Comparison of ENCODE assay signal across 21 cellular contexts in the genomic region with DNA sequence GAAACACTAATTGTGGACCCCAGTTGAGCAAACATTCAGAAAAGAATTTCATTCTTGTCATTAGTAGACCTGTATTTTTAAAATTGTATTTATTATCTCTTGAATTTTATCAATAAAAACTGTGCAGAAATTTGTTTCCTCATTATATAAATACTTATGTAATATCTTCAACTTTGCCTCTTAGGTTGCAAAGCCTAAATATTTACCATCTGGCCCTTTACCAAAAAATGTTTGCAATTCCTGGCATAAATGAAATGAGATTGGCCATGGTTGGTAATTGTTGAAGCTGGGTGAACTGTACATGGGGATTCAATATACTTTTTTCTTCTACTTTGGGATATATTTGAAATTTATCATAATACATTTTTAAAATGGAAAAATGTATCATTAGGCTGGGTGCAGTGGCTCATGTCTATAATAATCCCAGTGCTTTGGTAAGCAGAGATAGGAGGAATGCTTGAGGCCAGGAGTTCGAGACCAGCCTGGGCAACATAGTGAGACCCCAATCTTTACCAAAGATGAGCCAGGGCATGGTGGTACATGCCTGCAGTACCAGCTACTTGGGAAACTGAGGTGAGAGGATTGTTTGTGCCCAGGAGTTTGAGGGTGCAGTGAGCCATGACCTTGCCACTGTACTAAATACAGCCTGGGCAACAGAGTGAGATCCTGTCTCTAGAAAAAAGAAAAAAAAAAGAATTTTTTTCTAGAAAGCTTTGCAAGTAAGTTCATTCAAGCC.
"Had no signal": no experiment of that assay in that cellular context is flagged by ENCODE, and none has a peak within 500 bp of the region (broad histone marks: within the 10 kb centered on the region; RNA-seq: fewer than 3 reads in every experiment).

No MANE protein-coding gene starts in this region.

- H3K9me3 ChIP-seq: gastrocnemius medialis, left ventricle myocardium inferior, lower lobe of right lung, psoas muscle, spleen, thoracic aorta, tibial nerve, upper lobe of left lung had no signal

- H2AFZ ChIP-seq: hepatocyte had no signal

- H3K4me2 ChIP-seq: hepatocyte had no signal

- H3K27me3 ChIP-seq: dorsolateral prefrontal cortex, gastrocnemius medialis, hepatocyte, spleen, tibial nerve, upper lobe of left lung had no signal

- H3K27ac ChIP-seq: dorsolateral prefrontal cortex, gastrocnemius medialis, hepatocyte, left ventricle myocardium inferior, lower lobe of right lung, psoas muscle, skin epidermis, spleen, thoracic aorta, tibial nerve, upper lobe of left lung had no signal

- ATAC-seq: gastrocnemius medialis; left cardiac atrium; lower lobe of right lung; naive thymus-derived CD8-positive, alpha-beta T cell; psoas muscle; right cardiac atrium; stimulated activated naive B cell treated with anti-CD40 and anti-IgM and Interleukin-4, amounts not matched to agents 10 μg/mL and 1 μg/mL and 100 μg/mL, for 72 hours had no signal

- H3K4me3 ChIP-seq: dorsolateral prefrontal cortex, gastrocnemius medialis, hepatocyte, left ventricle myocardium inferior, lower lobe of right lung, psoas muscle, skin epidermis, spleen, thoracic aorta, tibial nerve, upper lobe of left lung had no signal

- FAIRE-seq: urothelium cell line had no signal

- H3K4me1 ChIP-seq: lower lobe of right lung, tibial nerve had no signal

- DNase-seq: dorsolateral prefrontal cortex; effector CD4-positive, alpha-beta T cell; foreskin fibroblast; gastrocnemius medialis; head of caudate nucleus; left cardiac atrium; left ventricle myocardium inferior; lower lobe of right lung; naive thymus-derived CD8-positive, alpha-beta T cell; nephron progenitor cell; nucleus accumbens; psoas muscle; right cardiac atrium; spleen; stimulated activated naive B cell treated with anti-CD40 and anti-IgM and Interleukin-4, amounts not matched to agents 10 μg/mL and 1 μg/mL and 100 μg/mL, for 72 hours; upper lobe of left lung had no signal
